In the genomic region with DNA sequence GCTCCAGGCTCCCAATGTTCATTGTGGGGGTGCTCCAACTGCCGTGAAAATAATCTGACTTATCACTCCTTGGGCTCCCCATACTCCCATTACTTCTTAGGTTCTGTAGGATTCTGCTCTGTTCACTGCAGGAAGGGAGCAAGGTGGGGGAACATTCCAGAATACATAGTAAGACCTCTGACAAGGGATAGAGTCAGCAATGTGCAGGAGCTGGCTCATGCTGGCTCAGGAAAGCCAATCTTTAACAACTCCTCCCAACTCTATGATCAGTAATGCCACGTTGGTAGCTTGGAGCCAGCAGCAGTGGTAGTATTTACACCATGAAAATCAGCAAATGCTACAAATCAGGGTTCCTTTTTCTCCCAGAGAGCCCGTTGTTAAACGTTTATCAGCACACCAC, we compare ENCODE assay signal across 21 cellular contexts. TPM values are rescaled to one million over a fixed set of nuclear protein-coding genes. Genes with fewer than 3 reads are reported as not detected.
DNase-seq lines count a peak whose midpoint lies in the region; FAIRE-seq and TF ChIP-seq lines count a peak whose summit lies in the region.
"Had no signal": no experiment of that assay in that cellular context is flagged by ENCODE, and none has a peak within 500 bp of the region (broad histone marks: within the 10 kb centered on the region; RNA-seq: fewer than 3 reads in every experiment).

No MANE protein-coding gene starts in this region.

- no peaks in the 10 kb centered on the region for H3K79me2 ChIP-seq in H1 (ENCODE audit: control insufficient read depth in 1 of 2, insufficient read depth in 2 of 2, low read length in 2 of 2)

- H3K27me3 ChIP-seq in H1 (replicated peaks in 1 of 4; ENCODE audit: control insufficient read depth in 3 of 4, extremely low read depth in 1 of 4, insufficient read depth in 3 of 4, low read length in 3 of 4) = no peaks in the 10 kb centered on the region
- H3K27me3 ChIP-seq: ascending aorta, dorsolateral prefrontal cortex, transverse colon had no signal

- no peak overlapping the region for H3K4me3 ChIP-seq in H1 (ENCODE audit: extremely low read depth in 1 of 4, insufficient read depth in 2 of 4, low read depth in 3 of 4, low read length in 4 of 4)
- H3K4me3 ChIP-seq: ascending aorta, dorsolateral prefrontal cortex, transverse colon had no signal

- no peaks in the 10 kb centered on the region for H3K23me2 ChIP-seq in H1 (ENCODE audit: low read depth, low read length)

- H4K20me1 ChIP-seq in H1 (replicated peaks in 1 of 2; ENCODE audit: control insufficient read depth in 1 of 2, insufficient read depth in 2 of 2, low read length in 2 of 2) = no peaks in the 10 kb centered on the region

- POLR2A ChIA-PET in H1 (lab: Charles Lee; ENCODE audit: partially characterized antibody) = no interaction called here

- no peak for TF ChIP-seq POLR2A in H1 (IDR thresholded peaks at IDR 0.05; ENCODE audit: control extremely low read depth in 1 of 2, low read depth in 2 of 2, low read length in 2 of 2)

- H3K79me1 ChIP-seq in H1 (ENCODE audit: low read depth, low read length) = no peaks in the 10 kb centered on the region

- no peak overlapping the region for H2AK5ac ChIP-seq in H1 (ENCODE audit: low read depth, low read length)

- TF ChIP-seq RAD21 in H1 (IDR thresholded peaks at IDR 0.05 in 1 of 2, conservative IDR thresholded peaks at IDR 0.05 in 1 of 2; ENCODE audit: low read depth in 2 of 2, low read length in 2 of 2) = no peak

- H4K91ac ChIP-seq in H1 (replicated peaks; ENCODE audit: insufficient read length, low read length) = no peak overlapping the region

- no peak for FAIRE-seq in H1 (lab: Jason Lieb, UNC)
- FAIRE-seq: frontal cortex, GM12892 had no signal

- H3K9me3 ChIP-seq in H1 (ENCODE audit: insufficient read depth in 2 of 2, low read depth in 1 of 2, low read length in 1 of 2) = no peaks in the 10 kb centered on the region
- H3K9me3 ChIP-seq: ascending aorta, transverse colon had no signal

- H3K9ac ChIP-seq in H1 (replicated peaks in 1 of 4; ENCODE audit: extremely low read depth in 1 of 4, low read depth in 3 of 4, low read length in 3 of 4) = no peak overlapping the region

- H3K18ac ChIP-seq in H1 (ENCODE audit: extremely low read depth, low read length) = no peak overlapping the region

- H2BK15ac ChIP-seq in H1 (ENCODE audit: low read length) = no peak overlapping the region

- H3K4me1 ChIP-seq in H1 (replicated peaks in 1 of 4; ENCODE audit: control insufficient read depth in 3 of 4, insufficient read depth in 4 of 4, low read length in 3 of 4) = no peaks in the 10 kb centered on the region
- H3K4me1 ChIP-seq: ascending aorta, transverse colon had no signal

- H3K27ac ChIP-seq in H1 (ENCODE audit: low read depth, low read length) = no peak overlapping the region
- H3K27ac ChIP-seq: ascending aorta, C4-2B, dorsolateral prefrontal cortex, transverse colon, WERI-Rb-1 had no signal

- H3K4me2 ChIP-seq in H1 (ENCODE audit: insufficient read depth in 1 of 2, low read depth in 2 of 2, low read length in 2 of 2) = no peak overlapping the region

- CTCF ChIA-PET in H1 (lab: Charles Lee; ENCODE audit: partially characterized antibody) = interaction anchor here (0.9 to 2.3 kb wide), 3 partner anchors 11 to 85 kb away, joined by 3 to 14 read pairs (median 3); no protein-coding TSS in a partner anchor

- H3K14ac ChIP-seq in H1 (ENCODE audit: insufficient read length) = no peak overlapping the region

- H3K56ac ChIP-seq in H1 (replicated peaks; ENCODE audit: insufficient read length, low read depth, low read length) = no peak overlapping the region

- no peak overlapping the region for H2BK5ac ChIP-seq in H1 (ENCODE audit: low read depth, low read length)

- no peak overlapping the region for H2BK12ac ChIP-seq in H1 (ENCODE audit: low read depth, low read length)

- no peak for TF ChIP-seq CTCF in H1 (IDR thresholded peaks at IDR 0.05; ENCODE audit: control extremely low read depth in 1 of 3, insufficient read depth in 1 of 3, low read depth in 1 of 3, low read length in 3 of 3)

- peak overlapping the region; percentile 60; the same call in 1 of the 2 replicates for H2AFZ ChIP-seq in H1 (ENCODE audit: low read length)

- H4K5ac ChIP-seq in H1 (ENCODE audit: insufficient read length, low read depth, low read length) = no peak overlapping the region

- WGBS in H1 (ENCODE audit: extremely low coverage in 1 of 2, insufficient coverage in 1 of 2, insufficient read length in 1 of 2, insufficient replicate concordance in 2 of 2, low coverage in 1 of 2, low lambda C conversion rate in 2 of 2, missing lambda C conversion rate in 1 of 2), 2 experiments = 58% methylated on average over 4 of the region's 4 CpGs; no CpG with 5 or more reads in 1 of the 2 experiments

- H3K23ac ChIP-seq in H1 (ENCODE audit: insufficient read length) = no peak overlapping the region

- H2BK20ac ChIP-seq in H1 (ENCODE audit: low read length) = no peak overlapping the region

- no peak for TF ChIP-seq EP300 in H1 (IDR thresholded peaks at IDR 0.05; ENCODE audit: borderline replicate concordance in 1 of 2, low read depth in 2 of 2, low read length in 2 of 2)

- no peak overlapping the region for H4K8ac ChIP-seq in H1 (ENCODE audit: extremely low read depth, insufficient read depth, low read length)

- H2BK120ac ChIP-seq in H1 (replicated peaks; ENCODE audit: low read depth, low read length) = no peak overlapping the region

- H3K36me3 ChIP-seq in H1 (ENCODE audit: control insufficient read depth in 2 of 4, insufficient read depth in 4 of 4, low read length in 3 of 4) = no peaks in the 10 kb centered on the region
- H3K36me3 ChIP-seq: ascending aorta, transverse colon, WERI-Rb-1 had no signal

- DNase-seq in AG20443 (ENCODE audit: low spot score) (peak; percentile 77), LHCN-M2 (ENCODE audit: low read depth) (peak; percentile 25), H1 (ENCODE audit: low read depth in 1 of 2, low spot score in 2 of 2) (no peak), kidney tubule cell (ENCODE audit: low spot score) (peak; percentile 87), GF-D8 (lab: John Stamatoyannopoulos, UW) (no peak), NCI-H1436 (lab: John Stamatoyannopoulos, UW) (no peak), NCI-H69 (lab: John Stamatoyannopoulos, UW) (no peak), NCI-H446 (lab: John Stamatoyannopoulos, UW) (no peak)
- DNase-seq: activated CD8-positive, alpha-beta memory T cell treated with anti-CD3 and anti-CD28 coated beads for 24 hours; DND-41; dorsolateral prefrontal cortex; OCI-M1; right cardiac atrium; stimulated activated CD4-positive, alpha-beta T cell treated with anti-CD3 and anti-CD28 coated beads, Interleukin-4, amount 100 ng/mL, for 24 hours; SW 1271; transverse colon had no signal

- no peak overlapping the region for H3K4ac ChIP-seq in H1 (replicated peaks; ENCODE audit: insufficient read length, low read depth, low read length)

TF ChIP-seq in H1, 55 proteins besides CTCF, POLR2A, EP300 and RAD21:
- no peak for TF ChIP-seq TAF7 (optimal IDR thresholded peaks at IDR 0.05; ENCODE audit: borderline replicate concordance, low read depth, low read length)
- TF ChIP-seq SP1 (IDR thresholded peaks at IDR 0.05; ENCODE audit: low read depth, low read length) = no peak
- TF ChIP-seq JUN (IDR thresholded peaks at IDR 0.05; ENCODE audit: low read depth, low read length) = no peak
- TF ChIP-seq KDM4A (IDR thresholded peaks at IDR 0.05; ENCODE audit: low read depth, low read length, severe bottlenecking) = no peak
- TF ChIP-seq NRF1 (IDR thresholded peaks at IDR 0.05; ENCODE audit: low read depth, low read length) = no peak
- TF ChIP-seq SP2 (IDR thresholded peaks at IDR 0.05; ENCODE audit: low read length) = no peak

RNA-seq across cellular contexts. Expression of a gene that starts 44.4 kb away (rescaled TPM):
- total RNA-seq in LHCN-M2 (2014; rRNA removed) = 35.9 and 62.2 TPM in 2 replicates
- 24.2 TPM for polyA plus RNA-seq in LHCN-M2 (2012)
- total RNA-seq in H1 (2021; fragmentation: NEBNext Ultra II Directional; extraction: Animal tissue kit (Norgen Biotek cat#: 25700)) = 20.4 and 26.6 TPM in 2 replicates
- polyA plus RNA-seq in H1 (2011; rRNA removed) = 12.3 and 13.1 TPM in 2 replicates
- polyA plus RNA-seq in H1 (2011; cell fraction: cytosol; rRNA removed) = 14.7 TPM
- 17.4 TPM for polyA plus RNA-seq in H1 (2011; cell fraction: nucleus; rRNA removed)
- polyA plus RNA-seq in H1 (2012, experiment 1 of 2) = 16.0 to 21.6 TPM (median 19.7 TPM) in 4 replicates
- polyA plus RNA-seq in H1 (2012, experiment 2 of 2) = 6.1 TPM
- polyA plus RNA-seq in H1 (2013, experiment 1 of 2) = 27.0 TPM
- 27.9 TPM for polyA plus RNA-seq in H1 (2013, experiment 2 of 2)
- polyA minus RNA-seq in H1 (2011; rRNA and poly(A)+ RNA removed) = 17.0 and 29.3 TPM in 2 replicates
- polyA minus RNA-seq in H1 (2011; cell fraction: cytosol; rRNA and poly(A)+ RNA removed) = 15.6 TPM
- 17.5 TPM for polyA minus RNA-seq in H1 (2011; cell fraction: nucleus; rRNA and poly(A)+ RNA removed)

Comparison
In these comparisons a context has a peak if more than half of its experiments do, and no peak if none do; other contexts are left out.
1. DNase-seq: peak in AG20443 (single experiment), LHCN-M2 (single experiment) and kidney tubule cell (single experiment); none in H1 (0 of 2), GF-D8 (single experiment), NCI-H1436 (single experiment), NCI-H69 (single experiment) and NCI-H446 (0 of 2).